9 cellular contexts compared by ENCODE assay signal in the genomic region with DNA sequence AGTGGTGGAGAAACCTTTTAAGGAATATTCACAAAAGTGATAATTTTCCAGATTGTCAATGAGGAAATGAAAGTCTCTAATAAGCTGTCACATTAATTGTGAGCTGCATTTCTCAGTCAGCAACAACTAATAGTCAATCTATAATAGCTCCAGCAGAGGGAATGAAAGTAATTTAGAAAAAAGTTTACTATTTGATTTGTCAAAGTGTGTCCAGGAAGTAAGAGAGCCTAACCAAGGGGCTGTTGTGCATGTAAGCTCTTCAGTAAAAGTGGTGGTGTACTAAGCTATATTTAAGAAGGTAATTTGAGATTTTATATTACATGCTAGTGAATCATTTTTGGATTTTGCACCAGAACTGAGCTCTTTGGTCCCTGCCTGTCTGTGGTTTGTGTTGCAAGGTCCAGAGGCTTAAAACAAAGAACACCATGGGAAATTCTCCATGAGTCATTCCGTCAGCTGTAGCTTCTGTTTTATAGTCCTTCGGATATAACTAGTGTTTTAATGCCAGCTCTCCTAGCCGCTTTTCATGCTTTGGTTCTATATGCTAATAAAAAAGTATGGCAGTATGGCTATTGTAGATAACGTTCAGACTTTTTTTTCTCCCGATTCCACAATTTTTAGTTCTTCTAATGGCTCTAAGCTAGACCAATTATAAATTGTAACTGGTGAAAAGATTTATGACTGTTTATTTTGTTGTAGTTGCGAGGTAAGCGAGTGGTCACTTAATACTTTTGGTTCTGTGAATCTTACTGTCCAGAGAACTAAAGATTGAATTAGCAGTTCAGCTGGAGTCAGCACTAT.
DNase-seq lines count a peak whose midpoint lies in the region; ATAC-seq, FAIRE-seq and TF ChIP-seq lines count a peak whose summit lies in the region.
"Had no signal": no experiment of that assay in that cellular context is flagged by ENCODE, and none has a peak within 500 bp of the region (broad histone marks: within the 10 kb centered on the region; RNA-seq: fewer than 3 reads in every experiment).

No MANE protein-coding gene starts in this region.

- H3K27me3 Mint-ChIP-seq in activated T-cell treated with anti-CD3 and anti-CD28 coated beads, Interleukin-2, amount 50 U/mL, for 24 hours, result peaks cover 14% of the 10 kb centered on the region

- H3K27me3 ChIP-seq in RWPE2 (ENCODE audit: insufficient read depth, poor library complexity, severe bottlenecking) (no peaks in the 10 kb centered on the region), gastroesophageal sphincter (no peaks in the 10 kb centered on the region)

- H3K4me1 ChIP-seq in RWPE2 (ENCODE audit: insufficient read depth, poor library complexity, severe bottlenecking) (peaks cover 31% of the 10 kb centered on the region), gastroesophageal sphincter (peaks cover 7 to 44% (median 9%) of the 10 kb centered on the region in 3 donors)

- FAIRE-seq in H54 (lab: Jason Lieb, UNC), result peak; percentile 80

- H3K27ac ChIP-seq in RWPE2 (ENCODE audit: poor library complexity, severe bottlenecking), result peak overlapping the region; percentile 73
- peak overlapping the region in 1 of 4 donors; percentile 35 for H3K27ac ChIP-seq in gastroesophageal sphincter
- H3K27ac ChIP-seq in skin epidermis, result peak overlapping the region in 11 of 21 experiments; percentile 8 to 78 (median 51)

- no peak for TF ChIP-seq POLR2A in H54 (IDR thresholded peaks at IDR 0.05; ENCODE audit: low read depth, low read length)
- no peak for TF ChIP-seq POLR2A in gastroesophageal sphincter (IDR thresholded peaks at IDR 0.05)

- DNase-seq in H54 (ENCODE audit: insufficient read length, low spot score) (peak; percentile 26), RWPE2 (ENCODE audit: low spot score) (peak; percentile 74)
- DNase-seq in activated T-cell treated with anti-CD3 and anti-CD28 coated beads, Interleukin-2, amount 50 U/mL, for 24 hours, result no peak
- no peak for DNase-seq in central memory CD4-positive, alpha-beta T cell
- DNase-seq: naive B cell had no signal

- no peaks in the 10 kb centered on the region for H3K36me3 ChIP-seq in RWPE2 (ENCODE audit: low read depth)
- H3K36me3 ChIP-seq in gastroesophageal sphincter, result no peaks in the 10 kb centered on the region

- WGBS in gastroesophageal sphincter (ENCODE audit: low coverage in 1 of 2), 2 donors, result 20 to 56% methylated on average over 7 of the region's 7 CpGs

- ATAC-seq in RWPE2 (ENCODE audit: low read depth) (peak; percentile 91), gastroesophageal sphincter (peak; percentile 66), HG02678 (IDR thresholded peaks at IDR 0.05; ENCODE audit: unreplicated experiment) (no peak), HG02973 (IDR thresholded peaks at IDR 0.05; ENCODE audit: unreplicated experiment) (no peak)

- no peak overlapping the region for H3K27ac Mint-ChIP-seq in activated T-cell treated with anti-CD3 and anti-CD28 coated beads, Interleukin-2, amount 50 U/mL, for 24 hours
- H3K27ac Mint-ChIP-seq: naive B cell had no signal

- H3K4me3 ChIP-seq in RWPE2 (ENCODE audit: severe bottlenecking) (peak overlapping the region; percentile 19), gastroesophageal sphincter (no peak overlapping the region), skin epidermis (peak overlapping the region in 1 of 7 experiments; percentile 17)

- no peak for TF ChIP-seq EP300 in gastroesophageal sphincter (IDR thresholded peaks at IDR 0.05)

- H3K9me3 ChIP-seq in RWPE2 (ENCODE audit: severe bottlenecking) (no peaks in the 10 kb centered on the region), gastroesophageal sphincter (no peaks in the 10 kb centered on the region)

- peaks cover 8% of the 10 kb centered on the region for H3K4me1 Mint-ChIP-seq in activated T-cell treated with anti-CD3 and anti-CD28 coated beads, Interleukin-2, amount 50 U/mL, for 24 hours (ENCODE audit: low read depth)

- H3K9me3 Mint-ChIP-seq in activated T-cell treated with anti-CD3 and anti-CD28 coated beads, Interleukin-2, amount 50 U/mL, for 24 hours, result no peaks in the 10 kb centered on the region

- TF ChIP-seq CTCF in RWPE2 (IDR thresholded peaks at IDR 0.05; ENCODE audit: poor library complexity, severe bottlenecking) (no peak), gastroesophageal sphincter (IDR thresholded peaks at IDR 0.05) (no peak)

- H3K4me3 Mint-ChIP-seq in activated T-cell treated with anti-CD3 and anti-CD28 coated beads, Interleukin-2, amount 50 U/mL, for 24 hours, result no peak overlapping the region
- H3K4me3 Mint-ChIP-seq: naive B cell had no signal

- no peaks in the 10 kb centered on the region for H3K36me3 Mint-ChIP-seq in activated T-cell treated with anti-CD3 and anti-CD28 coated beads, Interleukin-2, amount 50 U/mL, for 24 hours (ENCODE audit: low read depth)
- H3K36me3 Mint-ChIP-seq: naive B cell had no signal

Comparison
In these comparisons a context has a peak if more than half of its experiments do, and no peak if none do; other contexts are left out.
1. DNase-seq: peak in H54 (single experiment) and RWPE2 (single experiment); none in activated T-cell treated with anti-CD3 and anti-CD28 coated beads, Interleukin-2, amount 50 U/mL, for 24 hours (single experiment) and central memory CD4-positive, alpha-beta T cell (single experiment).
2. ATAC-seq: peak in RWPE2 (single experiment) and gastroesophageal sphincter (single experiment); none in HG02678 (single experiment) and HG02973 (single experiment).